Comparison of ENCODE assay signal across 1 cellular context in the genomic region with DNA sequence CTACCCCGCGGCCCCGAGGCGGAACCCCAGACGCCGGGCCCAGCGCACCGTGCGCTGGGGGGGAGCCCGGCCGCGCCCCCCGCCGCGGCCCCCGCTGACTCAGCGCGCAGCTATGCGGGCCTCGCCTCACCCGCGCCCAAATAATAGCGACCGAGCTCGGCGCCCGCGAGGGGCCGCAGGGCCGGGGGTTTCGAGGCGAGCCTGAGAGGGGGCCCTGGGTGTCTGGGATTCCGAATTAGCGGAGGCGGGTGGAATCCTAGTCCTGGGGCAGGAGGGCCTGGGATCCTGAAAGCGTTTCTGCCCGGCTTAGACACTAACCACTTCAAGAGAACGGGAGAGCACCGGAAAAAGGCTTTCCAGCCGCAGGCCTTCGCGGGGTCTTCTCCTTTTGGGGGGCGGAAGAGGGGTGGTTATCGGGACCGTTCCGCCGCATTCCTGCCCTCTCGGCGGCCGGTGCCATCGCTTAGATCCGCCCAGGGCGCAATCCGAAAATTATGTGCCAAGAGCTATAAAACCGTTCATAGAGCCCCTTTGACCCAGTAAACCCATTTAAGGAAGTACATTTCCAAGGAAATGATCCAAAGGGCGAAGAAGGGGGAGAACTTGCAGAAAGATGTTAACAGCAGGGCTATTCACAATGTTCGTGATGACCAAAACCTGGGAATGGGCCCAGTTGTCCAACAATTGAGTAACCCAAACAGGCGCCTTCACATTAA.
A peak's percentile ranks its signal among the peaks of the same experiment; 100 is the strongest.
TF ChIP-seq lines count a peak whose summit lies in the region.

No MANE protein-coding gene starts in this region.

TF ChIP-seq in WTC11, 78 proteins besides CTCF, POLR2A, EP300 and RAD21 (continued from another document):
- 0 out of 2 replicates have a peak, but pooled peaks have one; percentile 2 for TF ChIP-seq TP53 (CRISPR knock-in tag; IDR thresholded peaks at IDR 0.05)
- TF ChIP-seq SP1 (CRISPR knock-in tag; conservative IDR thresholded peaks at IDR 0.05), result no peak
- TF ChIP-seq FOXK1 (CRISPR knock-in tag; IDR thresholded peaks at IDR 0.05), result no peak
- TF ChIP-seq, protein P1, sequence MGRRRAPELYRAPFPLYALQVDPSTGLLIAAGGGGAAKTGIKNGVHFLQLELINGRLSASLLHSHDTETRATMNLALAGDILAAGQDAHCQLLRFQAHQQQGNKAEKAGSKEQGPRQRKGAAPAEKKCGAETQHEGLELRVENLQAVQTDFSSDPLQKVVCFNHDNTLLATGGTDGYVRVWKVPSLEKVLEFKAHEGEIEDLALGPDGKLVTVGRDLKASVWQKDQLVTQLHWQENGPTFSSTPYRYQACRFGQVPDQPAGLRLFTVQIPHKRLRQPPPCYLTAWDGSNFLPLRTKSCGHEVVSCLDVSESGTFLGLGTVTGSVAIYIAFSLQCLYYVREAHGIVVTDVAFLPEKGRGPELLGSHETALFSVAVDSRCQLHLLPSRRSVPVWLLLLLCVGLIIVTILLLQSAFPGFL (CRISPR knock-in tag; IDR thresholded peaks at IDR 0.05; ENCODE audit: borderline replicate concordance), result no peak
- TF ChIP-seq, protein P2, sequence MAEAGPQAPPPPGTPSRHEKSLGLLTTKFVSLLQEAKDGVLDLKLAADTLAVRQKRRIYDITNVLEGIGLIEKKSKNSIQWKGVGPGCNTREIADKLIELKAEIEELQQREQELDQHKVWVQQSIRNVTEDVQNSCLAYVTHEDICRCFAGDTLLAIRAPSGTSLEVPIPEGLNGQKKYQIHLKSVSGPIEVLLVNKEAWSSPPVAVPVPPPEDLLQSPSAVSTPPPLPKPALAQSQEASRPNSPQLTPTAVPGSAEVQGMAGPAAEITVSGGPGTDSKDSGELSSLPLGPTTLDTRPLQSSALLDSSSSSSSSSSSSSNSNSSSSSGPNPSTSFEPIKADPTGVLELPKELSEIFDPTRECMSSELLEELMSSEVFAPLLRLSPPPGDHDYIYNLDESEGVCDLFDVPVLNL (CRISPR knock-in tag; IDR thresholded peaks at IDR 0.05; ENCODE audit: borderline replicate concordance, low read depth), result no peak
- TF ChIP-seq HMGA2 (CRISPR knock-in tag; IDR thresholded peaks at IDR 0.05), result peak; percentile 53
- TF ChIP-seq ESRRA (CRISPR knock-in tag; IDR thresholded peaks at IDR 0.05; ENCODE audit: borderline replicate concordance), result no peak
